29 cellular contexts compared by ENCODE assay signal in genomic region chr15:60152386-60152785, GRCh38.
"Had no signal": no experiment of that assay in that cellular context is flagged by ENCODE, and none has a peak within 500 bp of the region (broad histone marks: within the 10 kb centered on the region; RNA-seq: fewer than 3 reads in every experiment).

No MANE protein-coding gene starts in this region.

- ATAC-seq: left cardiac atrium; left lobe of liver; lower lobe of right lung; naive thymus-derived CD8-positive, alpha-beta T cell; pancreas; right cardiac atrium; sciatic nerve; stimulated activated naive B cell treated with anti-CD40 and anti-IgM and Interleukin-4, amounts not matched to agents 10 μg/mL and 1 μg/mL and 100 μg/mL, for 72 hours; stimulated activated naive CD8-positive, alpha-beta T cell treated with anti-CD3 and anti-CD28 coated beads, Interleukin-15, Interleukin-2, amounts not matched to agents 100 U/mL and 50 U/mL, for 24 hours had no signal

- H3K4me2 ChIP-seq: smooth muscle cell had no signal

- H3K9me3 ChIP-seq: lower lobe of right lung, pancreas, prostate gland, stomach, testis, thyroid gland, transverse colon, upper lobe of left lung, vagina had no signal

- H3K27ac ChIP-seq: lower lobe of right lung, pancreas, prostate gland, stomach, testis, thyroid gland, transverse colon, upper lobe of left lung, vagina had no signal

- H3K36me3 ChIP-seq: lower lobe of right lung, pancreas, prostate gland, stomach, thyroid gland, transverse colon, upper lobe of left lung, vagina had no signal

- FAIRE-seq: keratinocyte, pancreas had no signal

- H3K27me3 ChIP-seq: testis, thyroid gland, upper lobe of left lung, vagina had no signal

- H3K4me1 ChIP-seq: lower lobe of right lung, pancreas, prostate gland, stomach, testis, transverse colon, vagina had no signal

- H3K4me3 ChIP-seq: lower lobe of right lung, pancreas, prostate gland, smooth muscle cell, stomach, testis, thyroid gland, transverse colon, upper lobe of left lung, vagina had no signal

- DNase-seq: hippocampal formation; kidney glomerular epithelial cell; left cardiac atrium; lower lobe of right lung; mammary epithelial cell; mesenchymal stem cell; naive thymus-derived CD8-positive, alpha-beta T cell; nucleus accumbens; pancreas; posterior cingulate gyrus; retina; right cardiac atrium; stimulated activated CD4-positive, alpha-beta T cell treated with anti-CD3 and anti-CD28 coated beads, Interleukin-1b, Interleukin-23, amount 100 ng/mL, for 48 hours; stimulated activated CD4-positive, alpha-beta T cell treated with anti-CD3 and anti-CD28 coated beads, Interleukin-2, amount 100 ng/mL, for 48 hours; stimulated activated CD4-positive, alpha-beta T cell treated with anti-CD3 and anti-CD28 coated beads, Interleukin-4, amount 100 ng/mL, for 4 hours; stimulated activated CD8-positive, alpha-beta memory T cell treated with anti-CD3 and anti-CD28 coated beads, Interleukin-4, amount 100 ng/mL, for 48 hours; stimulated activated naive B cell treated with anti-CD40 and anti-IgM and Interleukin-4, amounts not matched to agents 10 μg/mL and 1 μg/mL and 100 μg/mL, for 72 hours; stimulated activated naive CD8-positive, alpha-beta T cell treated with anti-CD3 and anti-CD28 coated beads, Interleukin-15, Interleukin-2, amounts not matched to agents 100 U/mL and 50 U/mL, for 24 hours; stomach; testis; thyroid gland; transverse colon; upper lobe of left lung had no signal
